ENCODE assay signal across 26 cellular contexts in genomic region chr13:110382830-110383229, GRCh38.
DNase-seq lines count a peak whose midpoint lies in the region; ATAC-seq and TF ChIP-seq lines count a peak whose summit lies in the region.
"Had no signal": no experiment of that assay in that cellular context is flagged by ENCODE, and none has a peak within 500 bp of the region (broad histone marks: within the 10 kb centered on the region; RNA-seq: fewer than 3 reads in every experiment).

No MANE protein-coding gene starts in this region.

- H3K4me1 Mint-ChIP-seq in endothelial cell (ENCODE audit: unreplicated experiment), result peaks cover 20% of the 10 kb centered on the region
- H3K4me1 Mint-ChIP-seq: CD8-positive, alpha-beta memory T cell had no signal

- H3K4me1 ChIP-seq in PC-9 (replicated peaks; ENCODE audit: insufficient read depth), result peaks cover 41% of the 10 kb centered on the region
- H3K4me1 ChIP-seq in osteoblast (ENCODE audit: insufficient read depth, low read length), result peaks cover 38% of the 10 kb centered on the region
- H3K4me1 ChIP-seq in tibial artery, result peaks cover 0 to 80% (median 39%) of the 10 kb centered on the region in 4 donors

- POLR2A ChIA-PET in PC-9 (lab: Charles Lee; ENCODE audit: unreplicated experiment), result no interaction called here

- H3K36me3 ChIP-seq in PC-9 (ENCODE audit: low read depth) (no peaks in the 10 kb centered on the region), osteoblast (ENCODE audit: insufficient read depth, low read length) (peaks cover 6% of the 10 kb centered on the region), tibial artery (no peaks in the 10 kb centered on the region)
- H3K36me3 ChIP-seq: adrenal gland had no signal

- DNase-seq in PC-9, result no peak
- DNase-seq in endothelial cell (ENCODE audit: low spot score), result no peak
- peak; percentile 60 for DNase-seq in osteoblast (ENCODE audit: insufficient read length, low spot score, missing footprints)
- DNase-seq in tibial artery, result no peak
- no peak for DNase-seq in activated CD4-positive, alpha-beta T cell treated with anti-CD3 and anti-CD28 coated beads, Interleukin-2, amount 50 U/mL, for 48 hours
- DNase-seq in pons (ENCODE audit: low spot score), result no peak
- DNase-seq: activated CD4-positive, alpha-beta memory T cell treated with anti-CD3 and anti-CD28 coated beads, Interleukin-2, amount 10 ng/mL, durations not matched to agents 7 days and 5 days; activated CD4-positive, alpha-beta T cell treated with anti-CD3 and anti-CD28 coated beads for 1 hour; activated CD8-positive, alpha-beta memory T cell treated with anti-CD3 and anti-CD28 coated beads, Interleukin-2, amount 50 U/mL, for 4 hours; activated naive CD4-positive, alpha-beta T cell treated with Interleukin-2 at 50 U/mL for 16 hours; adrenal gland; CD8-positive, alpha-beta memory T cell; DMS 273 treated with DMSO at 0.1 percent for 48 hours; kidney; left ventricle myocardium superior; naive thymus-derived CD8-positive, alpha-beta T cell; NCI-H2107; NCI-H345; SHP77; small intestine; stimulated activated naive CD4-positive, alpha-beta T cell treated with Interleukin-2 at 50 U/mL for 16 hours; testis had no signal

- H3K9me3 Mint-ChIP-seq in endothelial cell (ENCODE audit: unreplicated experiment), result peaks cover 4% of the 10 kb centered on the region

- no peaks in the 10 kb centered on the region for H3K9me2 ChIP-seq in PC-9 (ENCODE audit: insufficient read depth)

- no peaks in the 10 kb centered on the region for H4K20me1 ChIP-seq in PC-9 (ENCODE audit: insufficient read depth)
- no peaks in the 10 kb centered on the region for H4K20me1 ChIP-seq in osteoblast (ENCODE audit: insufficient read depth, low read length)

- H3F3A ChIP-seq in PC-9 (ENCODE audit: insufficient read depth, low read depth), result peaks cover 25% of the 10 kb centered on the region

- H2AFZ ChIP-seq in PC-9 (no peak overlapping the region), osteoblast (ENCODE audit: low read length) (no peak overlapping the region)

- CTCF ChIA-PET in PC-9 (lab: Charles Lee), result no interaction called here

- peaks cover 23% of the 10 kb centered on the region for H3K27me3 Mint-ChIP-seq in endothelial cell (ENCODE audit: unreplicated experiment)
- H3K27me3 Mint-ChIP-seq: brain had no signal

- TF ChIP-seq CTCF in PC-9 (conservative IDR thresholded peaks at IDR 0.05), result no peak
- no peak for TF ChIP-seq CTCF in endothelial cell (IDR thresholded peaks at IDR 0.05; ENCODE audit: unreplicated experiment)
- TF ChIP-seq CTCF in osteoblast (IDR thresholded peaks at IDR 0.05; ENCODE audit: extremely low read depth, low read depth, low read length), result no peak
- no peak for TF ChIP-seq CTCF in tibial artery (IDR thresholded peaks at IDR 0.05)

- no peak for ATAC-seq in HG02623 (IDR thresholded peaks at IDR 0.05; ENCODE audit: unreplicated experiment)
- ATAC-seq: left ventricle myocardium superior; naive thymus-derived CD8-positive, alpha-beta T cell; Panc1 had no signal

- peak overlapping the region; percentile 97 for H3K27ac ChIP-seq in PC-9
- H3K27ac ChIP-seq in osteoblast (ENCODE audit: low read depth, low read length), result peak overlapping the region; percentile 97
- H3K27ac ChIP-seq in tibial artery, result peak overlapping the region; percentile 58 to 68
- H3K27ac ChIP-seq: adrenal gland, testis had no signal

- no TSS peak for BruUV-seq in PC-9 (replicated peaks; lab: Mats Ljungman, UMichigan)

- intact Hi-C loops in PC-9 (cut with micrococcal nuclease; ENCODE audit: unreplicated experiment) (no loop called here), tibial artery (cut with DNase I; ENCODE audit: low total_unique reads) (no loop called here)

- H3K9me3 ChIP-seq in PC-9 (ENCODE audit: insufficient read depth, low read depth) (no peaks in the 10 kb centered on the region), osteoblast (ENCODE audit: low read depth, low read length) (no peaks in the 10 kb centered on the region), tibial artery (no peaks in the 10 kb centered on the region)
- H3K9me3 ChIP-seq: adrenal gland, testis had no signal

- no peaks in the 10 kb centered on the region for H3K27me3 ChIP-seq in PC-9 (ENCODE audit: insufficient read depth, low read depth)
- no peaks in the 10 kb centered on the region for H3K27me3 ChIP-seq in osteoblast (ENCODE audit: insufficient read depth, low read length)
- H3K27me3 ChIP-seq in tibial artery, result no peaks in the 10 kb centered on the region
- H3K27me3 ChIP-seq: adrenal gland, testis had no signal

- peak overlapping the region; percentile 57 for H3K4me3 Mint-ChIP-seq in endothelial cell (ENCODE audit: unreplicated experiment)
- H3K4me3 Mint-ChIP-seq: activated CD4-positive, alpha-beta memory T cell treated with anti-CD3 and anti-CD28 coated beads, Interleukin-2, amount 10 ng/mL, durations not matched to agents 7 days and 5 days; brain; CD8-positive, alpha-beta memory T cell; naive thymus-derived CD8-positive, alpha-beta T cell; T-helper 2 cell treated with Interferon-gamma antibody and Interleukin-4, amounts not matched to agents 5 μg/mL and 100 μg/mL, for 36 hours had no signal

- H3K79me2 ChIP-seq in PC-9 (ENCODE audit: low read depth) (no peaks in the 10 kb centered on the region), osteoblast (ENCODE audit: insufficient read depth, low read length) (peaks cover 47% of the 10 kb centered on the region)

- H3K4me3 ChIP-seq in PC-9, result no peak overlapping the region
- no peak overlapping the region for H3K4me3 ChIP-seq in osteoblast (ENCODE audit: insufficient read depth, low read length)
- no peak overlapping the region for H3K4me3 ChIP-seq in tibial artery
- H3K4me3 ChIP-seq: adrenal gland, testis had no signal

- peaks cover 53% of the 10 kb centered on the region for H3K36me3 Mint-ChIP-seq in endothelial cell (ENCODE audit: low read depth, unreplicated experiment)
- H3K36me3 Mint-ChIP-seq: CD8-positive, alpha-beta memory T cell; naive thymus-derived CD8-positive, alpha-beta T cell had no signal

- H3K27ac Mint-ChIP-seq in endothelial cell (ENCODE audit: unreplicated experiment), result no peak overlapping the region
- H3K27ac Mint-ChIP-seq: activated CD4-positive, alpha-beta memory T cell treated with anti-CD3 and anti-CD28 coated beads, Interleukin-2, amount 10 ng/mL, durations not matched to agents 7 days and 5 days; CD8-positive, alpha-beta memory T cell; naive thymus-derived CD8-positive, alpha-beta T cell; T-helper 2 cell treated with Interferon-gamma antibody and Interleukin-4, amounts not matched to agents 5 μg/mL and 100 μg/mL, for 36 hours had no signal

- H3K4me2 ChIP-seq in PC-9, result no peak overlapping the region
- no peak overlapping the region for H3K4me2 ChIP-seq in osteoblast (ENCODE audit: insufficient read depth, low read length)
